Comparison of ENCODE assay signal across 9 cellular contexts in genomic region chr6:159044899-159045727, GRCh38. TPM values are rescaled to one million over a fixed set of nuclear protein-coding genes. Genes with fewer than 3 reads are reported as not detected.
DNase-seq lines count a peak whose midpoint lies in the region; ATAC-seq and TF ChIP-seq lines count a peak whose summit lies in the region.
"Had no signal": no experiment of that assay in that cellular context is flagged by ENCODE, and none has a peak within 500 bp of the region (broad histone marks: within the 10 kb centered on the region; RNA-seq: fewer than 3 reads in every experiment).

TAGAP (minus strand) TSS chr6:159044991; CDS start chr6:159044146, 845 bp downstream.

- no TSS peak for BruUV-seq in MCF 10A (replicated peaks; lab: Mats Ljungman, UMichigan)

- intact Hi-C loops in breast epithelium (cut with DNase I; ENCODE audit: low total_unique reads) (no loop called here), MCF 10A (cut with micrococcal nuclease) (no loop called here), ascending aorta (cut with DNase I) (no loop called here)
- intact Hi-C loops in T-helper 2 cell treated with Interferon-gamma antibody and Interleukin-4, amounts not matched to agents 100 ng/mL and 5 ng/mL, for 36 hours (cut with micrococcal nuclease): loop anchor here (1.0 to 2.0 kb wide), 2 partner anchors 53 to 226 kb away; partner anchors contain the start of gene EZR

- no peaks in the 10 kb centered on the region for H3K27me3 ChIP-seq in breast epithelium
- H3K27me3 ChIP-seq in ascending aorta: no peaks in the 10 kb centered on the region
- H3K27me3 ChIP-seq in mucosa of stomach (ENCODE audit: control insufficient read depth, insufficient read depth, low read length): no peaks in the 10 kb centered on the region

- peak within 1 kb of the TSS; percentile 40 for H3K9ac ChIP-seq in mucosa of stomach (ENCODE audit: low read length)

- H3K9me3 ChIP-seq in breast epithelium: no peaks in the 10 kb centered on the region
- H3K9me3 ChIP-seq in ascending aorta: no peaks in the 10 kb centered on the region
- H3K9me3 ChIP-seq in mucosa of stomach (ENCODE audit: control insufficient read depth, low read length): no peaks in the 10 kb centered on the region

- H3K36me3 ChIP-seq in breast epithelium (no peaks in the 10 kb centered on the region), ascending aorta (no peaks in the 10 kb centered on the region), mucosa of stomach (ENCODE audit: control insufficient read depth, insufficient read depth, low read length) (no peaks in the 10 kb centered on the region)

- peak within 1 kb of the TSS in 1 of 2 donors; percentile 46 for H3K27ac ChIP-seq in breast epithelium
- no peak within 1 kb of the TSS for H3K27ac ChIP-seq in ascending aorta
- H3K27ac ChIP-seq: C4-2B had no signal

- H3K4me3 Mint-ChIP-seq in MCF 10A (ENCODE audit: unreplicated experiment): no peak within 1 kb of the TSS
- H3K4me3 Mint-ChIP-seq in stimulated activated naive B cell treated with anti-CD40 and anti-IgM and Interleukin-4, amounts not matched to agents 10 μg/mL and 1 μg/mL and 100 μg/mL, for 72 hours: peak within 1 kb of the TSS; percentile 92 to 93

- H3K4me1 ChIP-seq in breast epithelium: no peaks in the 10 kb centered on the region
- no peaks in the 10 kb centered on the region for H3K4me1 ChIP-seq in ascending aorta
- no peaks in the 10 kb centered on the region for H3K4me1 ChIP-seq in mucosa of stomach (ENCODE audit: control insufficient read depth, insufficient read depth, low read length)

- CTCF ChIA-PET in MCF 10A (lab: Yijun Ruan, JAX): interaction anchor here (0.6 to 10.0 kb wide), 7 partner anchors 35 to 91 kb away, joined by 3 to 128 read pairs (median 4); no protein-coding TSS in a partner anchor

- peak in 1 of 2 donors; percentile 48 for DNase-seq in breast epithelium (ENCODE audit: low spot score in 2 of 2)
- no peak for DNase-seq in MCF 10A (ENCODE audit: unreplicated experiment)
- peak; percentile 43 to 86 for DNase-seq in ascending aorta (ENCODE audit: low spot score in 2 of 2)
- peak; percentile 82 for DNase-seq in stimulated activated naive B cell treated with anti-CD40 and anti-IgM and Interleukin-4, amounts not matched to agents 10 μg/mL and 1 μg/mL and 100 μg/mL, for 72 hours
- DNase-seq in NCI-H2196 treated with DMSO at 0.1 percent for 48 hours (lab: John Stamatoyannopoulos, UW; ENCODE audit: unreplicated experiment): no peak

- H3K4me1 Mint-ChIP-seq in MCF 10A (ENCODE audit: insufficient read depth, unreplicated experiment): peaks cover 6% of the 10 kb centered on the region
- peaks cover 35 to 56% of the 10 kb centered on the region in 2 donors for H3K4me1 Mint-ChIP-seq in stimulated activated naive B cell treated with anti-CD40 and anti-IgM and Interleukin-4, amounts not matched to agents 10 μg/mL and 1 μg/mL and 100 μg/mL, for 72 hours

- peak; percentile 75 for ATAC-seq in HG03280 (IDR thresholded peaks at IDR 0.05; ENCODE audit: unreplicated experiment)
- peak; percentile 93 to 95 for ATAC-seq in stimulated activated naive B cell treated with anti-CD40 and anti-IgM and Interleukin-4, amounts not matched to agents 10 μg/mL and 1 μg/mL and 100 μg/mL, for 72 hours (replicated peaks)

- no peaks in the 10 kb centered on the region for H3K36me3 Mint-ChIP-seq in MCF 10A (ENCODE audit: insufficient read depth, unreplicated experiment)
- H3K36me3 Mint-ChIP-seq in stimulated activated naive B cell treated with anti-CD40 and anti-IgM and Interleukin-4, amounts not matched to agents 10 μg/mL and 1 μg/mL and 100 μg/mL, for 72 hours: peaks cover 28 to 34% of the 10 kb centered on the region in 2 donors

- no peaks in the 10 kb centered on the region for H3K9me3 Mint-ChIP-seq in MCF 10A (ENCODE audit: unreplicated experiment)
- H3K9me3 Mint-ChIP-seq in stimulated activated naive B cell treated with anti-CD40 and anti-IgM and Interleukin-4, amounts not matched to agents 10 μg/mL and 1 μg/mL and 100 μg/mL, for 72 hours: no peaks in the 10 kb centered on the region

- H3K27ac Mint-ChIP-seq in MCF 10A (ENCODE audit: low read depth, unreplicated experiment): no peak within 1 kb of the TSS
- peak within 1 kb of the TSS; percentile 96 for H3K27ac Mint-ChIP-seq in stimulated activated naive B cell treated with anti-CD40 and anti-IgM and Interleukin-4, amounts not matched to agents 10 μg/mL and 1 μg/mL and 100 μg/mL, for 72 hours

- TF ChIP-seq CTCF in breast epithelium (IDR thresholded peaks at IDR 0.05): no peak
- no peak for TF ChIP-seq CTCF in MCF 10A (IDR thresholded peaks at IDR 0.05; ENCODE audit: unreplicated experiment)
- TF ChIP-seq CTCF in ascending aorta (IDR thresholded peaks at IDR 0.05): no peak

- H3K4me3 ChIP-seq in breast epithelium (peak within 1 kb of the TSS; percentile 23 to 49 (median 32)), ascending aorta (peak within 1 kb of the TSS; percentile 19 to 29), mucosa of stomach (ENCODE audit: low read length) (no peak within 1 kb of the TSS)

- POLR2A ChIA-PET in MCF 10A (lab: Yijun Ruan, JAX): interaction anchor here (0.7 kb wide), 1 partner anchor 754 kb away, joined by 4 read pairs; no protein-coding TSS in a partner anchor

- no peak for TF ChIP-seq POLR2A in breast epithelium (IDR thresholded peaks at IDR 0.05)

- H3K27me3 Mint-ChIP-seq in MCF 10A (ENCODE audit: insufficient read depth, unreplicated experiment): peaks cover 35% of the 10 kb centered on the region
- no peaks in the 10 kb centered on the region for H3K27me3 Mint-ChIP-seq in stimulated activated naive B cell treated with anti-CD40 and anti-IgM and Interleukin-4, amounts not matched to agents 10 μg/mL and 1 μg/mL and 100 μg/mL, for 72 hours

RNA-seq across cellular contexts. Expression of gene TAGAP, which starts in this region (rescaled TPM):
- total RNA-seq in breast epithelium: 1 to 10 TPM; 2.9 to 4.2 (median 4.1) TPM
- total RNA-seq in MCF 10A (2022): not detected in 2 replicates
- 45.6 and 51.2 TPM in 2 replicates for total RNA-seq in T-helper 2 cell treated with Interferon-gamma antibody and Interleukin-4, amounts not matched to agents 100 ng/mL and 5 ng/mL, for 36 hours
- 9.2 TPM for total RNA-seq in ascending aorta

Comparison
In these comparisons a context has a peak if more than half of its experiments do, and no peak if none do; other contexts are left out.
1. DNase-seq: peak in ascending aorta (2 of 2) and stimulated activated naive B cell treated with anti-CD40 and anti-IgM and Interleukin-4, amounts not matched to agents 10 μg/mL and 1 μg/mL and 100 μg/mL, for 72 hours (single experiment); none in MCF 10A (single experiment) and NCI-H2196 treated with DMSO at 0.1 percent for 48 hours (single experiment).